ENCODE assay signal across 24 cellular contexts in the genomic region with DNA sequence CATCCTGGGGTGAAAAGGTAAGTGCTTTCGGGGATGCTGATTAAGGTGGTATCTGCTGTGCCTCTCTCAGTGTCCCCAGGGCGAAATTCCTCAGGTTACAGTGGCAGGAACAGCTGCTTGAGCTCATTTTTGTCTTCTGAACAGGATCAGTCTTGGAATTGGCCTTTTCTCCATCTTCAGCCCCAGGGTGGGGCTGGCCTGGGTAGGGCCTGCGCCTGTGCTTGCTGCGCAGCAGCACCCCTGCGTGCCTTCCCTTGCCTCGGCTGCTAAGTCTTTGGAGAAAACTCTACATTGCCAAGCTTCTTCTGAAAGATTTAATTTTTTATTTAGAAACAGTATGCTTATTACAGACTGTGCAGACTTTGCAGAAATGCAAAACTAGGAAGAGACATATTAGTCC.
"Had no signal": no experiment of that assay in that cellular context is flagged by ENCODE, and none has a peak within 500 bp of the region (broad histone marks: within the 10 kb centered on the region; RNA-seq: fewer than 3 reads in every experiment).

No MANE protein-coding gene starts in this region.

- H3K9me3 ChIP-seq: left ventricle myocardium inferior, mucosa of descending colon, pancreas, prostate gland, suprapubic skin, thoracic aorta, tibial artery, uterus had no signal

- H3K27ac ChIP-seq: pancreas, prostate gland, suprapubic skin, thoracic aorta, uterus had no signal

- H3K27me3 ChIP-seq: pancreas, suprapubic skin, tibial artery, uterus had no signal

- H3K9me3 Mint-ChIP-seq: immature natural killer cell; naive thymus-derived CD8-positive, alpha-beta T cell; neural crest cell; stimulated activated effector memory CD8-positive, alpha-beta T cell treated with anti-CD3 and anti-CD28 coated beads, Interleukin-12 subunit alpha, Interleukin-12 subunit beta, amount 100 ng/mL, for 72 hours; stimulated activated naive CD8-positive, alpha-beta T cell treated with anti-CD3 and anti-CD28 coated beads, Interleukin-15, Interleukin-2, amounts not matched to agents 100 ng/mL and 50 ng/mL, for 24 hours had no signal

- ATAC-seq: mucosa of descending colon; naive thymus-derived CD8-positive, alpha-beta T cell; pancreas; right cardiac atrium; sciatic nerve; stimulated activated effector memory CD8-positive, alpha-beta T cell treated with anti-CD3 and anti-CD28 coated beads, Interleukin-12 subunit alpha, Interleukin-12 subunit beta, amount 100 ng/mL, for 72 hours had no signal

- H3K27ac Mint-ChIP-seq: nephron; stimulated activated effector memory CD8-positive, alpha-beta T cell treated with anti-CD3 and anti-CD28 coated beads, Interleukin-12 subunit alpha, Interleukin-12 subunit beta, amount 100 ng/mL, for 72 hours had no signal

- H3K27me3 Mint-ChIP-seq: naive thymus-derived CD8-positive, alpha-beta T cell; stimulated activated naive CD8-positive, alpha-beta T cell treated with anti-CD3 and anti-CD28 coated beads, Interleukin-15, Interleukin-2, amounts not matched to agents 100 ng/mL and 50 ng/mL, for 24 hours had no signal

- DNase-seq: hypothalamus; immature natural killer cell; islet precursor cell; left ventricle myocardium inferior; midbrain; mucosa of descending colon; naive thymus-derived CD8-positive, alpha-beta T cell; nucleus accumbens; pancreas; retina; right cardiac atrium; stimulated activated CD4-positive, alpha-beta T cell treated with anti-CD3 and anti-CD28 coated beads, Interleukin-4, amount 100 ng/mL, for 24 hours; stimulated activated naive CD4-positive, alpha-beta T cell; tibial artery; uterus had no signal

- H3K4me1 ChIP-seq: pancreas, prostate gland had no signal

- H3K36me3 ChIP-seq: pancreas, prostate gland, thoracic aorta, uterus had no signal

- H3K4me3 ChIP-seq: left ventricle myocardium inferior, lung, mucosa of descending colon, pancreas, prostate gland, suprapubic skin, thoracic aorta, tibial artery, uterus had no signal

- H3K4me3 Mint-ChIP-seq: immature natural killer cell; naive thymus-derived CD8-positive, alpha-beta T cell; nephron; neural crest cell; stimulated activated effector memory CD8-positive, alpha-beta T cell treated with anti-CD3 and anti-CD28 coated beads, Interleukin-12 subunit alpha, Interleukin-12 subunit beta, amount 100 ng/mL, for 72 hours had no signal
